In the genomic region with DNA sequence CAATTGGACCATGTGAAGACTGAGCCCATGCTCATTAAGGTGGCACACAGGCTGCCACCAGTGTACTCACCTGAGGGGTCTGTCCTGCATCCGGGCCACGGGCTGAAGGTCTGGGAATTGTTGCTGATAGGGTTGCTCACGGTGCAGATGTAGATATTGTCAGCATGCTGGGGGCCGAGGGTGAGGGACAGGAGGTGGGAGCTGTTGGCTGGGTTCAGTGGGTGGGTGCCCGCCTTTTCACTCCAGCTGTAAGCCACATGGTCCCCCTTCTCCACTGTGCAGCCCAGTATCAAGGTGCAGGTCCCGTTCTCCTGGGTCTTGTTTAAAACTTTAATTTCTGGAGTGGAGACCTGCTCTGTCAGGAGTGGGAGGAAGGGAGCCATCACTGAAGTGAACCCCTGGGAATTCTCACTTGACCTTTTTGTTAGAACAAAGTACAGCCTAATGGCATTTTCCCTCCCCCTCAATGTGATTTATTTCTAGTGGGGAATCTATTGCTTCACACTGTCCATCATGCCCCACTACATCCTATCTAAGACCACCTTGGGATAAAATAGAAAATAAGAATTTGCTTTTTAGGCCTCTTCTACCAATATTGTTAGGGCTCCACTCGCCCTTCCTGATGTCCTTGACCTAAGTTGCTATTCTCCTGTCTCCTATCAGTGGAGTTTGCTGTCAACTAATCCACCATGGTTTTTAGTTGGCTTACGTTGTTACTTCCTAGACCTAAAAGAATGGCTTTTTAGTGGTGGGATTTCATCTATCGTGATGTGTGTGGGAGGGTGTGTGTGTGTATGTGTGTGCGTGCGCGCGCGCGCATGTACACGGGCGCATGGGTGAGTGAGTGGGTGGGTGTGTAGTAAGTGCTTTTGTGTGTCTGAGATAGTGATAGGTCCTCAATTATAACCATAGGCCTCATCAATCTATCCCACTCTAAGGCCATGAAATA, we compare ENCODE assay signal across 2 cellular contexts.
A peak's percentile ranks its signal among the peaks of the same experiment; 100 is the strongest.
TF ChIP-seq lines count a peak whose summit lies in the region.

No MANE protein-coding gene starts in this region.

TF ChIP-seq in GM12891, 5 proteins besides CTCF, POLR2A, EP300 and RAD21:
- TF ChIP-seq SPI1 (IDR thresholded peaks at IDR 0.05; ENCODE audit: low read depth, low read length) (no peak), POLR2AphosphoS5 (IDR thresholded peaks at IDR 0.05; ENCODE audit: low read depth, low read length) (peak; percentile 91), TAF1 (IDR thresholded peaks at IDR 0.05; ENCODE audit: low read depth, low read length) (no peak), POU2F2 (IDR thresholded peaks at IDR 0.05; ENCODE audit: low read depth, low read length) (peak; percentile 78), PAX5 (IDR thresholded peaks at IDR 0.05; ENCODE audit: insufficient read depth, low read length, severe bottlenecking) (no peak)

TF ChIP-seq in GM23338, 12 proteins besides CTCF, POLR2A, EP300 and RAD21:
- no peak for TF ChIP-seq JUNB (IDR thresholded peaks at IDR 0.05; ENCODE audit: unreplicated experiment)
- TF ChIP-seq, protein P1, sequence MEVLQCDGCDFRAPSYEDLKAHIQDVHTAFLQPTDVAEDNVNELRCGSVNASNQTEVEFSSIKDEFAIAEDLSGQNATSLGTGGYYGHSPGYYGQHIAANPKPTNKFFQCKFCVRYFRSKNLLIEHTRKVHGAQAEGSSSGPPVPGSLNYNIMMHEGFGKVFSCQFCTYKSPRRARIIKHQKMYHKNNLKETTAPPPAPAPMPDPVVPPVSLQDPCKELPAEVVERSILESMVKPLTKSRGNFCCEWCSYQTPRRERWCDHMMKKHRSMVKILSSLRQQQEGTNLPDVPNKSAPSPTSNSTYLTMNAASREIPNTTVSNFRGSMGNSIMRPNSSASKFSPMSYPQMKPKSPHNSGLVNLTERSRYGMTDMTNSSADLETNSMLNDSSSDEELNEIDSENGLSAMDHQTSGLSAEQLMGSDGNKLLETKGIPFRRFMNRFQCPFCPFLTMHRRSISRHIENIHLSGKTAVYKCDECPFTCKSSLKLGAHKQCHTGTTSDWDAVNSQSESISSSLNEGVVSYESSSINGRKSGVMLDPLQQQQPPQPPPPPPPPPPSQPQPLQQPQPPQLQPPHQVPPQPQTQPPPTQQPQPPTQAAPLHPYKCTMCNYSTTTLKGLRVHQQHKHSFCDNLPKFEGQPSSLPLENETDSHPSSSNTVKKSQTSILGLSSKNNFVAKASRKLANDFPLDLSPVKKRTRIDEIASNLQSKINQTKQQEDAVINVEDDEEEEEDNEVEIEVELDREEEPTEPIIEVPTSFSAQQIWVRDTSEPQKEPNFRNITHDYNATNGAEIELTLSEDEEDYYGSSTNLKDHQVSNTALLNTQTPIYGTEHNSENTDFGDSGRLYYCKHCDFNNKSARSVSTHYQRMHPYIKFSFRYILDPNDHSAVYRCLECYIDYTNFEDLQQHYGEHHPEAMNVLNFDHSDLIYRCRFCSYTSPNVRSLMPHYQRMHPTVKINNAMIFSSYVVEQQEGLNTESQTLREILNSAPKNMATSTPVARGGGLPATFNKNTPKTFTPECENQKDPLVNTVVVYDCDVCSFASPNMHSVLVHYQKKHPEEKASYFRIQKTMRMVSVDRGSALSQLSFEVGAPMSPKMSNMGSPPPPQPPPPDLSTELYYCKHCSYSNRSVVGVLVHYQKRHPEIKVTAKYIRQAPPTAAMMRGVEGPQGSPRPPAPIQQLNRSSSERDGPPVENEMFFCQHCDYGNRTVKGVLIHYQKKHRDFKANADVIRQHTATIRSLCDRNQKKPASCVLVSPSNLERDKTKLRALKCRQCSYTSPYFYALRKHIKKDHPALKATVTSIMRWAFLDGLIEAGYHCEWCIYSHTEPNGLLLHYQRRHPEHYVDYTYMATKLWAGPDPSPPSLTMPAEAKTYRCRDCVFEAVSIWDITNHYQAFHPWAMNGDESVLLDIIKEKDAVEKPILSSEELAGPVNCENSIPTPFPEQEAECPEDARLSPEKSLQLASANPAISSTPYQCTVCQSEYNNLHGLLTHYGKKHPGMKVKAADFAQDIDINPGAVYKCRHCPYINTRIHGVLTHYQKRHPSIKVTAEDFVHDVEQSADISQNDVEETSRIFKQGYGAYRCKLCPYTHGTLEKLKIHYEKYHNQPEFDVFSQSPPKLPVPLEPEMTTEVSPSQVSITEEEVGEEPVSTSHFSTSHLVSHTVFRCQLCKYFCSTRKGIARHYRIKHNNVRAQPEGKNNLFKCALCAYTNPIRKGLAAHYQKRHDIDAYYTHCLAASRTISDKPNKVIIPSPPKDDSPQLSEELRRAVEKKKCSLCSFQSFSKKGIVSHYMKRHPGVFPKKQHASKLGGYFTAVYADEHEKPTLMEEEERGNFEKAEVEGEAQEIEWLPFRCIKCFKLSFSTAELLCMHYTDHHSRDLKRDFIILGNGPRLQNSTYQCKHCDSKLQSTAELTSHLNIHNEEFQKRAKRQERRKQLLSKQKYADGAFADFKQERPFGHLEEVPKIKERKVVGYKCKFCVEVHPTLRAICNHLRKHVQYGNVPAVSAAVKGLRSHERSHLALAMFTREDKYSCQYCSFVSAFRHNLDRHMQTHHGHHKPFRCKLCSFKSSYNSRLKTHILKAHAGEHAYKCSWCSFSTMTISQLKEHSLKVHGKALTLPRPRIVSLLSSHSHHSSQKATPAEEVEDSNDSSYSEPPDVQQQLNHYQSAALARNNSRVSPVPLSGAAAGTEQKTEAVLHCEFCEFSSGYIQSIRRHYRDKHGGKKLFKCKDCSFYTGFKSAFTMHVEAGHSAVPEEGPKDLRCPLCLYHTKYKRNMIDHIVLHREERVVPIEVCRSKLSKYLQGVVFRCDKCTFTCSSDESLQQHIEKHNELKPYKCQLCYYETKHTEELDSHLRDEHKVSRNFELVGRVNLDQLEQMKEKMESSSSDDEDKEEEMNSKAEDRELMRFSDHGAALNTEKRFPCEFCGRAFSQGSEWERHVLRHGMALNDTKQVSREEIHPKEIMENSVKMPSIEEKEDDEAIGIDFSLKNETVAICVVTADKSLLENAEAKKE (CRISPR knock-in tag; IDR thresholded peaks at IDR 0.05) = no peak
